Comparison of ENCODE assay signal across 1 cellular context in genomic region chr1:248858096-248858890, GRCh38.
A peak's percentile ranks its signal among the peaks of the same experiment; 100 is the strongest.
TF ChIP-seq lines count a peak whose summit lies in the region.

No MANE protein-coding gene starts in this region.

TF ChIP-seq in K562, 482 proteins besides CTCF, POLR2A, EP300 and RAD21 (continued from another document and continues in another):
- TF ChIP-seq, protein P1, sequence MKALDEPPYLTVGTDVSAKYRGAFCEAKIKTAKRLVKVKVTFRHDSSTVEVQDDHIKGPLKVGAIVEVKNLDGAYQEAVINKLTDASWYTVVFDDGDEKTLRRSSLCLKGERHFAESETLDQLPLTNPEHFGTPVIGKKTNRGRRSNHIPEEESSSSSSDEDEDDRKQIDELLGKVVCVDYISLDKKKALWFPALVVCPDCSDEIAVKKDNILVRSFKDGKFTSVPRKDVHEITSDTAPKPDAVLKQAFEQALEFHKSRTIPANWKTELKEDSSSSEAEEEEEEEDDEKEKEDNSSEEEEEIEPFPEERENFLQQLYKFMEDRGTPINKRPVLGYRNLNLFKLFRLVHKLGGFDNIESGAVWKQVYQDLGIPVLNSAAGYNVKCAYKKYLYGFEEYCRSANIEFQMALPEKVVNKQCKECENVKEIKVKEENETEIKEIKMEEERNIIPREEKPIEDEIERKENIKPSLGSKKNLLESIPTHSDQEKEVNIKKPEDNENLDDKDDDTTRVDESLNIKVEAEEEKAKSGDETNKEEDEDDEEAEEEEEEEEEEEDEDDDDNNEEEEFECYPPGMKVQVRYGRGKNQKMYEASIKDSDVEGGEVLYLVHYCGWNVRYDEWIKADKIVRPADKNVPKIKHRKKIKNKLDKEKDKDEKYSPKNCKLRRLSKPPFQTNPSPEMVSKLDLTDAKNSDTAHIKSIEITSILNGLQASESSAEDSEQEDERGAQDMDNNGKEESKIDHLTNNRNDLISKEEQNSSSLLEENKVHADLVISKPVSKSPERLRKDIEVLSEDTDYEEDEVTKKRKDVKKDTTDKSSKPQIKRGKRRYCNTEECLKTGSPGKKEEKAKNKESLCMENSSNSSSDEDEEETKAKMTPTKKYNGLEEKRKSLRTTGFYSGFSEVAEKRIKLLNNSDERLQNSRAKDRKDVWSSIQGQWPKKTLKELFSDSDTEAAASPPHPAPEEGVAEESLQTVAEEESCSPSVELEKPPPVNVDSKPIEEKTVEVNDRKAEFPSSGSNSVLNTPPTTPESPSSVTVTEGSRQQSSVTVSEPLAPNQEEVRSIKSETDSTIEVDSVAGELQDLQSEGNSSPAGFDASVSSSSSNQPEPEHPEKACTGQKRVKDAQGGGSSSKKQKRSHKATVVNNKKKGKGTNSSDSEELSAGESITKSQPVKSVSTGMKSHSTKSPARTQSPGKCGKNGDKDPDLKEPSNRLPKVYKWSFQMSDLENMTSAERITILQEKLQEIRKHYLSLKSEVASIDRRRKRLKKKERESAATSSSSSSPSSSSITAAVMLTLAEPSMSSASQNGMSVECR (CRISPR knock-in tag; IDR thresholded peaks at IDR 0.05) = peak; percentile 84
- TF ChIP-seq NCOA1 (IDR thresholded peaks at IDR 0.05; ENCODE audit: low read depth) = no peak
- TF ChIP-seq FOXA3 (CRISPR knock-in tag; conservative IDR thresholded peaks at IDR 0.05 in 1 of 2, IDR thresholded peaks at IDR 0.05 in 1 of 2) = peak in 1 of 2 experiments; percentile 67; a peak in 1 of 4 replicates
- TF ChIP-seq, protein P2, sequence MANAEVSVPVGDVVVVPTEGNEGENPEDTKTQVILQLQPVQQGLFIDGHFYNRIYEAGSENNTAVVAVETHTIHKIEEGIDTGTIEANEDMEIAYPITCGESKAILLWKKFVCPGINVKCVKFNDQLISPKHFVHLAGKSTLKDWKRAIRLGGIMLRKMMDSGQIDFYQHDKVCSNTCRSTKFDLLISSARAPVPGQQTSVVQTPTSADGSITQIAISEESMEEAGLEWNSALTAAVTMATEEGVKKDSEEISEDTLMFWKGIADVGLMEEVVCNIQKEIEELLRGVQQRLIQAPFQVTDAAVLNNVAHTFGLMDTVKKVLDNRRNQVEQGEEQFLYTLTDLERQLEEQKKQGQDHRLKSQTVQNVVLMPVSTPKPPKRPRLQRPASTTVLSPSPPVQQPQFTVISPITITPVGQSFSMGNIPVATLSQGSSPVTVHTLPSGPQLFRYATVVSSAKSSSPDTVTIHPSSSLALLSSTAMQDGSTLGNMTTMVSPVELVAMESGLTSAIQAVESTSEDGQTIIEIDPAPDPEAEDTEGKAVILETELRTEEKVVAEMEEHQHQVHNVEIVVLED (CRISPR knock-in tag; IDR thresholded peaks at IDR 0.05) = peak; percentile 61
- no peak for TF ChIP-seq STAT5A (IDR thresholded peaks at IDR 0.05; ENCODE audit: borderline replicate concordance, low read length)
- peak; percentile 65 for TF ChIP-seq ETV1 (tag; conservative IDR thresholded peaks at IDR 0.05; ENCODE audit: low read depth)
- TF ChIP-seq, protein P3, sequence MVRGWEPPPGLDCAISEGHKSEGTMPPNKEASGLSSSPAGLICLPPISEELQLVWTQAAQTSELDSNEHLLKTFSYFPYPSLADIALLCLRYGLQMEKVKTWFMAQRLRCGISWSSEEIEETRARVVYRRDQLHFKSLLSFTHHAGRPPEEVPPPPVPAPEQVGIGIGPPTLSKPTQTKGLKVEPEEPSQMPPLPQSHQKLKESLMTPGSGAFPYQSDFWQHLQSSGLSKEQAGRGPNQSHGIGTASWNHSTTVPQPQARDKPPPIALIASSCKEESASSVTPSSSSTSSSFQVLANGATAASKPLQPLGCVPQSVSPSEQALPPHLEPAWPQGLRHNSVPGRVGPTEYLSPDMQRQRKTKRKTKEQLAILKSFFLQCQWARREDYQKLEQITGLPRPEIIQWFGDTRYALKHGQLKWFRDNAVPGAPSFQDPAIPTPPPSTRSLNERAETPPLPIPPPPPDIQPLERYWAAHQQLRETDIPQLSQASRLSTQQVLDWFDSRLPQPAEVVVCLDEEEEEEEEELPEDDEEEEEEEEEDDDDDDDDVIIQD (CRISPR knock-in tag; IDR thresholded peaks at IDR 0.05) = no peak; the same call in 1 of the 2 replicates
- TF ChIP-seq, protein P4, sequence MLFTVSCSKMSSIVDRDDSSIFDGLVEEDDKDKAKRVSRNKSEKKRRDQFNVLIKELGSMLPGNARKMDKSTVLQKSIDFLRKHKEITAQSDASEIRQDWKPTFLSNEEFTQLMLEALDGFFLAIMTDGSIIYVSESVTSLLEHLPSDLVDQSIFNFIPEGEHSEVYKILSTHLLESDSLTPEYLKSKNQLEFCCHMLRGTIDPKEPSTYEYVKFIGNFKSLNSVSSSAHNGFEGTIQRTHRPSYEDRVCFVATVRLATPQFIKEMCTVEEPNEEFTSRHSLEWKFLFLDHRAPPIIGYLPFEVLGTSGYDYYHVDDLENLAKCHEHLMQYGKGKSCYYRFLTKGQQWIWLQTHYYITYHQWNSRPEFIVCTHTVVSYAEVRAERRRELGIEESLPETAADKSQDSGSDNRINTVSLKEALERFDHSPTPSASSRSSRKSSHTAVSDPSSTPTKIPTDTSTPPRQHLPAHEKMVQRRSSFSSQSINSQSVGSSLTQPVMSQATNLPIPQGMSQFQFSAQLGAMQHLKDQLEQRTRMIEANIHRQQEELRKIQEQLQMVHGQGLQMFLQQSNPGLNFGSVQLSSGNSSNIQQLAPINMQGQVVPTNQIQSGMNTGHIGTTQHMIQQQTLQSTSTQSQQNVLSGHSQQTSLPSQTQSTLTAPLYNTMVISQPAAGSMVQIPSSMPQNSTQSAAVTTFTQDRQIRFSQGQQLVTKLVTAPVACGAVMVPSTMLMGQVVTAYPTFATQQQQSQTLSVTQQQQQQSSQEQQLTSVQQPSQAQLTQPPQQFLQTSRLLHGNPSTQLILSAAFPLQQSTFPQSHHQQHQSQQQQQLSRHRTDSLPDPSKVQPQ (CRISPR knock-in tag; IDR thresholded peaks at IDR 0.05; ENCODE audit: borderline replicate concordance) = no peak
- TF ChIP-seq NR2C2 (CRISPR knock-in tag; IDR thresholded peaks at IDR 0.05) = peak; percentile 57
- TF ChIP-seq NR2C2 (tag; IDR thresholded peaks at IDR 0.05) = peak; percentile 72
- no peak for TF ChIP-seq RBM39 (optimal IDR thresholded peaks at IDR 0.05; ENCODE audit: low read depth, low read length)
- TF ChIP-seq MYC (IDR thresholded peaks at IDR 0.05; ENCODE audit: low read depth, low read length) = peak; percentile 93
- TF ChIP-seq MYC (CRISPR knock-in tag; IDR thresholded peaks at IDR 0.05; ENCODE audit: borderline replicate concordance, low read depth) = peak; percentile 58; the same call in 1 of the 2 replicates
- no peak for TF ChIP-seq ZFP30 (CRISPR knock-in tag; IDR thresholded peaks at IDR 0.05; ENCODE audit: borderline replicate concordance)
- no peak for TF ChIP-seq FOSL1 (tag; conservative IDR thresholded peaks at IDR 0.05)
- TF ChIP-seq EZH2 (IDR thresholded peaks at IDR 0.05; ENCODE audit: borderline replicate concordance, low read depth, low read length) = no peak
- TF ChIP-seq, protein P5, sequence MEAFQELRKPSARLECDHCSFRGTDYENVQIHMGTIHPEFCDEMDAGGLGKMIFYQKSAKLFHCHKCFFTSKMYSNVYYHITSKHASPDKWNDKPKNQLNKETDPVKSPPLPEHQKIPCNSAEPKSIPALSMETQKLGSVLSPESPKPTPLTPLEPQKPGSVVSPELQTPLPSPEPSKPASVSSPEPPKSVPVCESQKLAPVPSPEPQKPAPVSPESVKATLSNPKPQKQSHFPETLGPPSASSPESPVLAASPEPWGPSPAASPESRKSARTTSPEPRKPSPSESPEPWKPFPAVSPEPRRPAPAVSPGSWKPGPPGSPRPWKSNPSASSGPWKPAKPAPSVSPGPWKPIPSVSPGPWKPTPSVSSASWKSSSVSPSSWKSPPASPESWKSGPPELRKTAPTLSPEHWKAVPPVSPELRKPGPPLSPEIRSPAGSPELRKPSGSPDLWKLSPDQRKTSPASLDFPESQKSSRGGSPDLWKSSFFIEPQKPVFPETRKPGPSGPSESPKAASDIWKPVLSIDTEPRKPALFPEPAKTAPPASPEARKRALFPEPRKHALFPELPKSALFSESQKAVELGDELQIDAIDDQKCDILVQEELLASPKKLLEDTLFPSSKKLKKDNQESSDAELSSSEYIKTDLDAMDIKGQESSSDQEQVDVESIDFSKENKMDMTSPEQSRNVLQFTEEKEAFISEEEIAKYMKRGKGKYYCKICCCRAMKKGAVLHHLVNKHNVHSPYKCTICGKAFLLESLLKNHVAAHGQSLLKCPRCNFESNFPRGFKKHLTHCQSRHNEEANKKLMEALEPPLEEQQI (IDR thresholded peaks at IDR 0.05) = no peak; the same call in 1 of the 2 replicates
- TF ChIP-seq ZNF785 (CRISPR knock-in tag; IDR thresholded peaks at IDR 0.05) = no peak
- TF ChIP-seq ZNF175 (CRISPR knock-in tag; IDR thresholded peaks at IDR 0.05; ENCODE audit: low read depth) = no peak; the same call in 1 of the 2 replicates
- TF ChIP-seq PATZ1 (CRISPR knock-in tag; IDR thresholded peaks at IDR 0.05; ENCODE audit: borderline replicate concordance) = no peak
- TF ChIP-seq NCOR1 (IDR thresholded peaks at IDR 0.05) = no peak; the same call in 1 of the 2 replicates
- TF ChIP-seq ZEB2 (IDR thresholded peaks at IDR 0.05) = no peak
- TF ChIP-seq RAD51 (IDR thresholded peaks at IDR 0.05; ENCODE audit: borderline replicate concordance, low read depth) = no peak
- no peak for TF ChIP-seq DNMT1 (IDR thresholded peaks at IDR 0.05)
- peak; percentile 27; the same call in 1 of the 2 replicates for TF ChIP-seq CBX5 (IDR thresholded peaks at IDR 0.05; ENCODE audit: borderline replicate concordance, low read depth)
- TF ChIP-seq ZNF274 (IDR thresholded peaks at IDR 0.05; ENCODE audit: borderline replicate concordance, low read depth, low read length) = no peak
- TF ChIP-seq ZNF134 (CRISPR knock-in tag; conservative IDR thresholded peaks at IDR 0.05) = no peak
- TF ChIP-seq HDAC2 (IDR thresholded peaks at IDR 0.05) = peak; percentile 15; the same call in 1 of the 2 replicates
- no peak for TF ChIP-seq ZNF316 (IDR thresholded peaks at IDR 0.05)
- peak; percentile 71 for TF ChIP-seq NCOA6 (IDR thresholded peaks at IDR 0.05)
- TF ChIP-seq REST (CRISPR knock-in tag; IDR thresholded peaks at IDR 0.05; ENCODE audit: low read depth) = no peak
- TF ChIP-seq, protein P6, sequence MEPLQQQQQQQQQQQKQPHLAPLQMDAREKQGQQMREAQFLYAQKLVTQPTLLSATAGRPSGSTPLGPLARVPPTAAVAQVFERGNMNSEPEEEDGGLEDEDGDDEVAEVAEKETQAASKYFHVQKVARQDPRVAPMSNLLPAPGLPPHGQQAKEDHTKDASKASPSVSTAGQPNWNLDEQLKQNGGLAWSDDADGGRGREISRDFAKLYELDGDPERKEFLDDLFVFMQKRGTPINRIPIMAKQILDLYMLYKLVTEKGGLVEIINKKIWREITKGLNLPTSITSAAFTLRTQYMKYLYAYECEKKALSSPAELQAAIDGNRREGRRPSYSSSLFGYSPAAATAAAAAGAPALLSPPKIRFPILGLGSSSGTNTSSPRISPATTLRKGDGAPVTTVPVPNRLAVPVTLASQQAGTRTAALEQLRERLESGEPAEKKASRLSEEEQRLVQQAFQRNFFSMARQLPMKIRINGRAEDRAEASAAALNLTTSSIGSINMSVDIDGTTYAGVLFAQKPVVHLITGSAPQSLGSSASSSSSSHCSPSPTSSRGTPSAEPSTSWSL (CRISPR knock-in tag; IDR thresholded peaks at IDR 0.05; ENCODE audit: borderline replicate concordance) = no peak
- no peak for TF ChIP-seq MTA2 (IDR thresholded peaks at IDR 0.05; ENCODE audit: low read depth)
- TF ChIP-seq, protein P7, sequence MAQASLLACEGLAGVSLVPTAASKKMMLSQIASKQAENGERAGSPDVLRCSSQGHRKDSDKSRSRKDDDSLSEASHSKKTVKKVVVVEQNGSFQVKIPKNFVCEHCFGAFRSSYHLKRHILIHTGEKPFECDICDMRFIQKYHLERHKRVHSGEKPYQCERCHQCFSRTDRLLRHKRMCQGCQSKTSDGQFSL (CRISPR knock-in tag; IDR thresholded peaks at IDR 0.05) = peak; percentile 63
- TF ChIP-seq, protein P7 (tag; IDR thresholded peaks at IDR 0.05) = peak in 1 of 2 experiments; percentile 90; a peak in 2 of 4 replicates
